In genomic region chr22:29480512-29481264, GRCh38 we compare ENCODE assay signal across 8 cellular contexts. TPM values are rescaled to one million over a fixed set of nuclear protein-coding genes. Genes with fewer than 3 reads are reported as not detected.
DNase-seq lines count a peak whose midpoint lies in the region; ATAC-seq, FAIRE-seq and TF ChIP-seq lines count a peak whose summit lies in the region.

No MANE protein-coding gene starts in this region.

- ATAC-seq in HG02970 (IDR thresholded peaks at IDR 0.05; ENCODE audit: low FRiP score, unreplicated experiment), result no peak

- H3K27ac ChIP-seq in adrenal gland (peak overlapping the region; percentile 57 to 92 (median 76)), iPS DF 6.9 (ENCODE audit: low read length) (no peak overlapping the region), kidney (ENCODE audit: low read depth in 2 of 2, low read length in 2 of 2) (no peak overlapping the region)

- no peak overlapping the region for H3K9ac ChIP-seq in kidney (ENCODE audit: low read length in 2 of 2)

- H3K4me3 ChIP-seq in adrenal gland (peak overlapping the region in 2 of 4 donors; percentile 4 to 51), iPS DF 6.9 (ENCODE audit: low read length) (peak overlapping the region; percentile 32; the same call in 1 of the 2 replicates), kidney (ENCODE audit: low read length in 2 of 2) (peak overlapping the region in 1 of 2 donors; percentile 5)

- no peak for FAIRE-seq in kidney (lab: Jason Lieb, UNC)

- intact Hi-C loops in adrenal gland (cut with DNase I), result no loop called here
- intact Hi-C loops in kidney (cut with DNase I), result no loop called here

- TF ChIP-seq POLR2A in adrenal gland (IDR thresholded peaks at IDR 0.05), result peak in 1 of 2 donors; percentile 48

- H3K9me3 ChIP-seq in adrenal gland (replicated peaks in 1 of 3) (no peaks in the 10 kb centered on the region), iPS DF 6.9 (ENCODE audit: control insufficient read depth, insufficient read depth, low read length) (no peaks in the 10 kb centered on the region), kidney (ENCODE audit: control insufficient read depth in 1 of 2, low read length in 2 of 2) (no peaks in the 10 kb centered on the region)

- 4 to 7% (median 6%) methylated on average over 36 to 107 of the region's 107 CpGs; no CpG with 5 or more reads in 1 of the 4 donors for WGBS in adrenal gland, 4 donors
- no CpG with 5 or more reads among the region's 107 CpGs for WGBS in iPS DF 6.9 (ENCODE audit: insufficient coverage, insufficient read length)

- H3K36me3 ChIP-seq in adrenal gland (replicated peaks in 1 of 2), result peaks cover 0 to 10% of the 10 kb centered on the region in 2 donors
- H3K36me3 ChIP-seq in iPS DF 6.9 (ENCODE audit: control insufficient read depth, insufficient read depth, low read length), result peaks cover 4% of the 10 kb centered on the region; the same call in 1 of the 2 replicates
- H3K36me3 ChIP-seq in kidney (ENCODE audit: control insufficient read depth in 1 of 2, insufficient read depth in 2 of 2, low read length in 2 of 2), result no peaks in the 10 kb centered on the region

- TF ChIP-seq CTCF in adrenal gland (IDR thresholded peaks at IDR 0.05), result peak in 5 of 6 experiments; percentile 39 to 64 (median 50)
- no peak for TF ChIP-seq CTCF in kidney (IDR thresholded peaks at IDR 0.05; ENCODE audit: borderline replicate concordance, extremely low read depth, insufficient read depth)

- H3K4me1 ChIP-seq in adrenal gland (replicated peaks in 1 of 2) (peaks cover 42 to 46% of the 10 kb centered on the region in 2 donors), iPS DF 6.9 (ENCODE audit: control insufficient read depth, insufficient read depth, low read length) (peaks cover 12% of the 10 kb centered on the region), kidney (ENCODE audit: control insufficient read depth in 1 of 2, insufficient read depth in 1 of 2, low read depth in 1 of 2, low read length in 2 of 2) (peaks cover 0 to 12% of the 10 kb centered on the region in 2 donors)

- peak; percentile 45 for DNase-seq in activated naive CD4-positive, alpha-beta T cell treated with Interleukin-2 at 50 U/mL for 16 hours
- DNase-seq in activated naive CD4-positive, alpha-beta T cell (lab: John Stamatoyannopoulos, UW), result no peak
- DNase-seq in adrenal gland, result peak; percentile 73 to 86 (median 82)
- no peak for DNase-seq in iPS DF 6.9 (ENCODE audit: low read depth, low spot score)
- peak; percentile 11 to 37 (median 28) for DNase-seq in stimulated activated CD4-positive, alpha-beta T cell treated with anti-CD3 and anti-CD28 coated beads, Interleukin-12 subunit alpha, Interleukin-12 subunit beta, amount 100 ng/mL, for 48 hours (ENCODE audit: low read depth in 2 of 3, low spot score in 1 of 3)
- no peak for DNase-seq in kidney
- no peak for DNase-seq in COR-L47 (lab: John Stamatoyannopoulos, UW)

- H3K27me3 ChIP-seq in adrenal gland, result no peaks in the 10 kb centered on the region
- peaks cover 28% of the 10 kb centered on the region for H3K27me3 ChIP-seq in iPS DF 6.9 (ENCODE audit: control insufficient read depth, insufficient read depth, low read length)

RNA-seq across cellular contexts. Expression of gene NEFH, which starts 0.7 kb away (rescaled TPM):
- 10 to 100 TPM; 18.6 to 35.6 (median 22.0) TPM for total RNA-seq in adrenal gland
- 10 to 100 TPM; 11.9 to 81.1 (median 19.5) TPM for polyA plus RNA-seq in adrenal gland
- 0.60 TPM for total RNA-seq in kidney
- 1.7 TPM for polyA plus RNA-seq in kidney (ENCODE audit: insufficient read depth, low read depth, low replicate concordance)

RNA-seq across cellular contexts. Expression of gene RFPL1, which starts 42.3 kb away (rescaled TPM):
- total RNA-seq in adrenal gland (not detected), kidney (not detected)
- polyA plus RNA-seq in adrenal gland (not detected), kidney (ENCODE audit: insufficient read depth, low read depth, low replicate concordance) (not detected)

Comparison
In these comparisons a context has a peak if more than half of its experiments do, and no peak if none do; other contexts are left out.
1. DNase-seq: peak in activated naive CD4-positive, alpha-beta T cell treated with Interleukin-2 at 50 U/mL for 16 hours (single experiment), adrenal gland (7 of 7) and stimulated activated CD4-positive, alpha-beta T cell treated with anti-CD3 and anti-CD28 coated beads, Interleukin-12 subunit alpha, Interleukin-12 subunit beta, amount 100 ng/mL, for 48 hours (3 of 3); none in activated naive CD4-positive, alpha-beta T cell (0 of 4), iPS DF 6.9 (single experiment), kidney (single experiment) and COR-L47 (single experiment).
2. H3K27ac ChIP-seq: peak in adrenal gland (5 of 5); none in iPS DF 6.9 (single experiment) and kidney (0 of 2).
3. RNA of gene NEFH, which starts 0.7 kb away (total RNA-seq): 18.6 to 35.6 TPM in adrenal gland; 0.60 TPM in kidney (single experiment); every median in the first group is over 10 times any median in the second.